ENCODE assay signal across 8 cellular contexts in the genomic region with DNA sequence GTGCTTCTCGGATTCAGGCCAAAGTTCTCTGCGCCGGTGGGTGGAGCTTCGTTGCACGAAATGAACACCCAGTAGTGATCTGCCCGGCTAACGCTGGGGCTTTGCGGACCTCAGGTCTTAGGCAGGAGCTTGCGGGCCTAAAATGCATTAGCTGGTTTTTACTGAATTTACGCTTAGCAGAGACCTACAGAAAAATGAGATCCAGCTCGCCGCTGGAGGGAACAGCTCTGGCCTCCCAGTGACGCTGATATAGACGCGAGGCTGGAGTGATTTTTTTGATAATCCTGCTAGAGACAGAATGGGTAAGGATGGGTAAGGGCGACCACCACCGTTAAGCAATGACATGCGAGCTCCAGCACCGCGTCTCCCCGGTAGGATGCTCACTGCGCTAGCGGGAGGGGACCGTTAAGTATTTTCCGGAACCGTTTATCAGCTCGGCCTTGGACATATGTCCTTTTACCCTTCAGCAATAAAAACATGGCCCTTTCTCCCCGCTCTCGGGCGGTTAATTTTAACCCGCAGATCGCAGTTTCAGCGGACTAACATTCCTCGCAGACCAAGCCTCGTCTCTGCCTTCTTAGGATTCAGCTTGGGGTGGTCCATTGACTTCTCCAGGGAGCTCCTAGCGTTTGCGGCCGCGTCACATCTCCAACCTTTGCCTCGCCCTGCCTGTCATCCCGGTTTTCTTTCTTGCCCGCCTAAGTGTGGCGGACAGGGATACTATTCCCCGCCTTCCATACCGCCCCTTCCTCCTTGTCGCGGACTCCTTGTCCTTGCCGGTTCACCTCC.
DNase-seq lines count a peak whose midpoint lies in the region; ATAC-seq, FAIRE-seq and TF ChIP-seq lines count a peak whose summit lies in the region.

No MANE protein-coding gene starts in this region.

- DNase-seq in GM03348 (ENCODE audit: low spot score) (peak; percentile 13), NCI-H748 (lab: John Stamatoyannopoulos, UW; ENCODE audit: unreplicated experiment) (peak; percentile 81), H1 (ENCODE audit: low read depth in 1 of 2, low spot score in 2 of 2) (peak in 1 of 2 experiments; percentile 71), neural progenitor cell (ENCODE audit: low spot score) (peak; percentile 79), NCI-H2196 (lab: John Stamatoyannopoulos, UW; ENCODE audit: unreplicated experiment) (no peak), NCI-H146 treated with DMSO at 0.1 percent for 48 hours (lab: John Stamatoyannopoulos, UW; ENCODE audit: unreplicated experiment) (no peak)

- H3K56ac ChIP-seq in H1 (replicated peaks; ENCODE audit: insufficient read length, low read depth, low read length): no peak overlapping the region

- H3K9me3 ChIP-seq in H1 (ENCODE audit: insufficient read depth in 2 of 2, low read depth in 1 of 2, low read length in 1 of 2): peaks cover 0 to 6% of the 10 kb centered on the region in 2 experiments; a peak in 1 of 4 replicates
- no peaks in the 10 kb centered on the region for H3K9me3 ChIP-seq in neural progenitor cell (ENCODE audit: low read depth)

- CTCF ChIA-PET in H1 (lab: Charles Lee; ENCODE audit: partially characterized antibody): interaction anchor here (0.6 to 2.4 kb wide), 5 partner anchors 10 to 241 kb away, joined by 3 to 8 read pairs (median 6); no protein-coding TSS in a partner anchor

- H3K9ac ChIP-seq in H1 (replicated peaks in 1 of 4; ENCODE audit: extremely low read depth in 1 of 4, low read depth in 3 of 4, low read length in 3 of 4): peak overlapping the region in 1 of 4 experiments; percentile 18; a peak in 2 of 7 replicates
- H3K9ac ChIP-seq in neural progenitor cell: no peak overlapping the region

- H3K14ac ChIP-seq in H1 (ENCODE audit: insufficient read length): no peak overlapping the region

- TF ChIP-seq EP300 in H1 (IDR thresholded peaks at IDR 0.05; ENCODE audit: borderline replicate concordance in 1 of 2, low read depth in 2 of 2, low read length in 2 of 2): no peak

- no peaks in the 10 kb centered on the region for H3K9me3 Mint-ChIP-seq in neural progenitor cell

- no peak overlapping the region for H2BK20ac ChIP-seq in H1 (ENCODE audit: low read length)

- H2BK12ac ChIP-seq in H1 (ENCODE audit: low read depth, low read length): no peak overlapping the region

- H3K4me3 Mint-ChIP-seq in neural progenitor cell: peak overlapping the region; percentile 93

- 2% methylated on average over 48 of the region's 48 CpGs; no CpG with 5 or more reads in 1 of the 2 experiments for WGBS in H1 (ENCODE audit: extremely low coverage in 1 of 2, insufficient coverage in 1 of 2, insufficient read length in 1 of 2, insufficient replicate concordance in 2 of 2, low coverage in 1 of 2, low lambda C conversion rate in 2 of 2, missing lambda C conversion rate in 1 of 2), 2 experiments

- POLR2A ChIA-PET in H1 (lab: Charles Lee; ENCODE audit: partially characterized antibody): interaction anchor here (0.9 to 2.5 kb wide), 6 partner anchors 8 to 48 kb away, joined by 3 to 10 read pairs (median 4); a partner anchor contains a TSS

- no peak overlapping the region for H2BK120ac ChIP-seq in H1 (replicated peaks; ENCODE audit: low read depth, low read length)

- peaks cover 8% of the 10 kb centered on the region for H3K27me3 Mint-ChIP-seq in neural progenitor cell (ENCODE audit: insufficient read depth, low read depth)

- peaks cover 13% of the 10 kb centered on the region for H3K4me1 Mint-ChIP-seq in neural progenitor cell

- peaks cover 0 to 4% (median 0%) of the 10 kb centered on the region in 4 experiments; a peak in 3 of 7 replicates for H3K4me1 ChIP-seq in H1 (replicated peaks in 1 of 4; ENCODE audit: control insufficient read depth in 3 of 4, insufficient read depth in 4 of 4, low read length in 3 of 4)
- peaks cover 5% of the 10 kb centered on the region for H3K4me1 ChIP-seq in neural progenitor cell

- no peak overlapping the region for H4K5ac ChIP-seq in H1 (ENCODE audit: insufficient read length, low read depth, low read length)

- H2AFZ ChIP-seq in H1 (ENCODE audit: low read length): peak overlapping the region; percentile 73; the same call in 1 of the 2 replicates
- peak overlapping the region; percentile 95 for H2AFZ ChIP-seq in neural progenitor cell (replicated peaks)

- H3K23me2 ChIP-seq in H1 (ENCODE audit: low read depth, low read length): peaks cover 10% of the 10 kb centered on the region

- no peak overlapping the region for H3K27ac ChIP-seq in H1 (ENCODE audit: low read depth, low read length)
- H3K27ac ChIP-seq in neural progenitor cell: no peak overlapping the region

- no peak overlapping the region for H4K91ac ChIP-seq in H1 (replicated peaks; ENCODE audit: insufficient read length, low read length)

- peak overlapping the region; percentile 80 for H3K27ac Mint-ChIP-seq in neural progenitor cell

- peaks cover 16% of the 10 kb centered on the region for H3F3A ChIP-seq in neural progenitor cell (ENCODE audit: low read depth)

- H4K8ac ChIP-seq in H1 (ENCODE audit: extremely low read depth, insufficient read depth, low read length): no peak overlapping the region

- no peaks in the 10 kb centered on the region for H3K36me3 Mint-ChIP-seq in neural progenitor cell

- H2AK5ac ChIP-seq in H1 (ENCODE audit: low read depth, low read length): no peak overlapping the region

- H3K79me1 ChIP-seq in H1 (ENCODE audit: low read depth, low read length): no peaks in the 10 kb centered on the region

- no peak overlapping the region for H2BK5ac ChIP-seq in H1 (ENCODE audit: low read depth, low read length)

- peak; percentile 72 for FAIRE-seq in H1 (lab: Jason Lieb, UNC)

- ATAC-seq in HG03025 (IDR thresholded peaks at IDR 0.05; ENCODE audit: low FRiP score, unreplicated experiment) (no peak), GM19351 (IDR thresholded peaks at IDR 0.05; ENCODE audit: unreplicated experiment) (no peak)

- no peak overlapping the region for H2BK15ac ChIP-seq in H1 (ENCODE audit: low read length)

- H3K36me3 ChIP-seq in H1 (ENCODE audit: control insufficient read depth in 2 of 4, insufficient read depth in 4 of 4, low read length in 3 of 4): no peaks in the 10 kb centered on the region; a peak in 1 of 8 replicates
- no peaks in the 10 kb centered on the region for H3K36me3 ChIP-seq in neural progenitor cell

- no peak overlapping the region for H3K18ac ChIP-seq in H1 (ENCODE audit: extremely low read depth, low read length)

- H4K20me1 ChIP-seq in H1 (replicated peaks in 1 of 2; ENCODE audit: control insufficient read depth in 1 of 2, insufficient read depth in 2 of 2, low read length in 2 of 2): no peaks in the 10 kb centered on the region
- H4K20me1 ChIP-seq in neural progenitor cell (ENCODE audit: low read depth): no peaks in the 10 kb centered on the region

- TF ChIP-seq CTCF in H1 (IDR thresholded peaks at IDR 0.05; ENCODE audit: control extremely low read depth in 1 of 3, insufficient read depth in 1 of 3, low read depth in 1 of 3, low read length in 3 of 3) (no peak), neural progenitor cell (IDR thresholded peaks at IDR 0.05) (no peak)

- H3K4me2 ChIP-seq in H1 (ENCODE audit: insufficient read depth in 1 of 2, low read depth in 2 of 2, low read length in 2 of 2) (peak overlapping the region; percentile 86 to 88), neural progenitor cell (peak overlapping the region; percentile 97)

- TF ChIP-seq RAD21 in H1 (IDR thresholded peaks at IDR 0.05 in 1 of 2, conservative IDR thresholded peaks at IDR 0.05 in 1 of 2; ENCODE audit: low read depth in 2 of 2, low read length in 2 of 2): no peak

- H3K79me2 ChIP-seq in H1 (ENCODE audit: control insufficient read depth in 1 of 2, insufficient read depth in 2 of 2, low read length in 2 of 2): no peaks in the 10 kb centered on the region
- H3K79me2 ChIP-seq in neural progenitor cell (ENCODE audit: low read depth): no peaks in the 10 kb centered on the region

- no peak for TF ChIP-seq POLR2A in H1 (IDR thresholded peaks at IDR 0.05; ENCODE audit: control extremely low read depth in 1 of 2, low read depth in 2 of 2, low read length in 2 of 2)

- H3K27me3 ChIP-seq in H1 (replicated peaks in 1 of 4; ENCODE audit: control insufficient read depth in 3 of 4, extremely low read depth in 1 of 4, insufficient read depth in 3 of 4, low read length in 3 of 4) (peaks cover 2 to 40% (median 21%) of the 10 kb centered on the region in 4 experiments), neural progenitor cell (peaks cover 66% of the 10 kb centered on the region)

- H3K23ac ChIP-seq in H1 (ENCODE audit: insufficient read length): no peak overlapping the region

- H3K4ac ChIP-seq in H1 (replicated peaks; ENCODE audit: insufficient read length, low read depth, low read length): no peak overlapping the region

- H3K4me3 ChIP-seq in H1 (ENCODE audit: extremely low read depth in 1 of 4, insufficient read depth in 2 of 4, low read depth in 3 of 4, low read length in 4 of 4): peak overlapping the region; percentile 75 to 90 (median 76)
- H3K4me3 ChIP-seq in neural progenitor cell: peak overlapping the region; percentile 76

TF ChIP-seq in H1, 55 proteins besides CTCF, POLR2A, EP300 and RAD21:
- TF ChIP-seq EZH2 (IDR thresholded peaks at IDR 0.05; ENCODE audit: low read depth, low read length, severe bottlenecking): peak; percentile 45
- no peak for TF ChIP-seq PHF8 (conservative IDR thresholded peaks at IDR 0.05; ENCODE audit: low read depth, low read length)
- peak; percentile 32 for TF ChIP-seq SAP30 (IDR thresholded peaks at IDR 0.05; ENCODE audit: insufficient read depth, insufficient replicate concordance, low read length)
- no peak for TF ChIP-seq SRF (IDR thresholded peaks at IDR 0.05; ENCODE audit: low read depth, low read length)
- TF ChIP-seq KDM4A (IDR thresholded peaks at IDR 0.05; ENCODE audit: low read depth, low read length, severe bottlenecking): peak; percentile 40
- TF ChIP-seq RBBP5 (IDR thresholded peaks at IDR 0.05; ENCODE audit: borderline replicate concordance, low read depth, low read length): peak; percentile 90
- TF ChIP-seq SUZ12 (IDR thresholded peaks at IDR 0.05; ENCODE audit: low read length): peak; percentile 60; the same call in 1 of the 2 replicates
- TF ChIP-seq SIN3A (conservative IDR thresholded peaks at IDR 0.05 in 1 of 2, IDR thresholded peaks at IDR 0.05 in 1 of 2; ENCODE audit: low read depth in 1 of 2, low read length in 2 of 2): peak; percentile 58 to 74; a peak in 1 of 4 replicates
- TF ChIP-seq BRCA1 (IDR thresholded peaks at IDR 0.05; ENCODE audit: low read depth, low read length): no peak
- TF ChIP-seq TAF1 (IDR thresholded peaks at IDR 0.05; ENCODE audit: low read depth, low read length): 0 out of 2 replicates have a peak, but pooled peaks have one; percentile 14

Comparison
In these comparisons a context has a peak if more than half of its experiments do, and no peak if none do; other contexts are left out.
1. DNase-seq: peak in GM03348 (single experiment), NCI-H748 (single experiment) and neural progenitor cell (single experiment); none in NCI-H2196 (single experiment) and NCI-H146 treated with DMSO at 0.1 percent for 48 hours (single experiment).